In the genomic region with DNA sequence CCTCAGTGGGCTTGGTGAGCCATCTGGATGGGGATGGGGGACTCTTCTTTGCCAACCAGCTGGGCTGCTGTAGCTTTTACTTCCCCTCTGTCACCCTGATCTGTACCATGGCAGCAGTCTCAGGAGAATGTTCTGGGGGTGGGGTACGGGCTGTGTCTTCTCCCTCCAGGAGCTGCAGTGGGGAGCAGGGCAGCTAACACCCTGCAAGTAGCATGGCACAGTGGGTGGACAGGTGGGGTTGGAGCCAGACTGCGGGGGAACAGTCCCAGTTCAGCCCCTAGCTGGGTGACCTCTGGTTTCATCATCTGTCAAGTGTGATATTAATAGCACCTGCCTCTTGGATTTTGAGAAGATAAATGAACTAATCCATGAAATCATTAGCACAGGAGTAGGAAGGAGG, we compare ENCODE assay signal across 21 cellular contexts. TPM values are rescaled to one million over a fixed set of nuclear protein-coding genes. Genes with fewer than 3 reads are reported as not detected.
DNase-seq lines count a peak whose midpoint lies in the region; ATAC-seq and TF ChIP-seq lines count a peak whose summit lies in the region.
"Had no signal": no experiment of that assay in that cellular context is flagged by ENCODE, and none has a peak within 500 bp of the region (broad histone marks: within the 10 kb centered on the region; RNA-seq: fewer than 3 reads in every experiment).

No MANE protein-coding gene starts in this region.

- intact Hi-C loops in esophagus muscularis mucosa (cut with DNase I) = no loop called here

- H3K36me3 ChIP-seq in esophagus muscularis mucosa = peaks cover 0 to 2% (median 0%) of the 10 kb centered on the region in 4 donors
- no peaks in the 10 kb centered on the region for H3K36me3 ChIP-seq in MG63
- H3K36me3 ChIP-seq: HAP-1 had no signal

- WGBS in esophagus muscularis mucosa = 82% methylated on average over 2 of the region's 2 CpGs

- peaks cover 11 to 83% (median 71%) of the 10 kb centered on the region in 4 donors for H3K4me1 ChIP-seq in esophagus muscularis mucosa
- H3K4me1 ChIP-seq: A549 had no signal

- H3K4me3 ChIP-seq in esophagus muscularis mucosa = no peak overlapping the region
- H3K4me3 ChIP-seq in MG63 = no peak overlapping the region
- H3K4me3 ChIP-seq: A549, GM23338, HAP-1 had no signal

- DNase-seq in NCI-H1694 (lab: John Stamatoyannopoulos, UW) = peak; percentile 48
- peak; percentile 28 for DNase-seq in NCI-H82 treated with DMSO at 0.1 percent for 48 hours (lab: John Stamatoyannopoulos, UW; ENCODE audit: unreplicated experiment)
- no peak for DNase-seq in esophagus muscularis mucosa (ENCODE audit: extremely low spot score)
- DNase-seq in MG63 = no peak
- DNase-seq: CD4-positive, alpha-beta T cell; COR-L47; DMS79 treated with DMSO at 0.1 percent for 48 hours; IMR-90; MV-4-11; NCI-H1105 treated with DMSO at 0.1 percent for 48 hours; NCI-H748 treated with DMSO at 0.1 percent for 48 hours; SIG-M5 had no signal

- TF ChIP-seq POLR2A in esophagus muscularis mucosa (IDR thresholded peaks at IDR 0.05; ENCODE audit: low read depth) = no peak

- H3K27me3 ChIP-seq in esophagus muscularis mucosa = no peaks in the 10 kb centered on the region
- H3K27me3 ChIP-seq in MG63 = no peaks in the 10 kb centered on the region; the same call in 1 of the 2 replicates

- TF ChIP-seq EP300 in esophagus muscularis mucosa (IDR thresholded peaks at IDR 0.05) = no peak

- no peak for ATAC-seq in GM21447 (IDR thresholded peaks at IDR 0.05; ENCODE audit: unreplicated experiment)
- ATAC-seq in HG03442 (IDR thresholded peaks at IDR 0.05; ENCODE audit: unreplicated experiment) = no peak
- ATAC-seq: A549, GM23338, Panc1, SK-N-SH treated with all-trans-retinoic acid at 6 μM for 48 hours had no signal

- TF ChIP-seq CTCF in esophagus muscularis mucosa (IDR thresholded peaks at IDR 0.05) = no peak

- peak overlapping the region; percentile 49 to 68 (median 58) for H3K27ac ChIP-seq in esophagus muscularis mucosa (replicated peaks in 1 of 4)
- H3K27ac ChIP-seq in temporal lobe (ENCODE audit: low read depth, low read length) = peak overlapping the region; percentile 97
- H3K27ac ChIP-seq: A549, KMS-11 had no signal

- no peaks in the 10 kb centered on the region for H3K9me3 ChIP-seq in esophagus muscularis mucosa
- no peaks in the 10 kb centered on the region for H3K9me3 ChIP-seq in MG63
- H3K9me3 ChIP-seq: A549, HAP-1 had no signal

RNA-seq across cellular contexts. Expression of a gene that starts 3.1 kb away (rescaled TPM):
- 100 to 1,000 TPM in 1 of 4 donors, 10 to 100 TPM in 3; 31.1 to 122 (median 64.7) TPM for total RNA-seq in esophagus muscularis mucosa
- 35.2 TPM for total RNA-seq in temporal lobe
- total RNA-seq in MG63 (2014; rRNA removed; shearing (Covaris generic); ENCODE audit: low replicate concordance) = 16.8 and 21.7 TPM in 2 replicates
- total RNA-seq: CD4-positive, alpha-beta T cell had no signal

Comparison
In these comparisons a context has a peak if more than half of its experiments do, and no peak if none do; other contexts are left out.
1. DNase-seq: peak in NCI-H1694 (single experiment) and NCI-H82 treated with DMSO at 0.1 percent for 48 hours (single experiment); none in esophagus muscularis mucosa (single experiment) and MG63 (single experiment).